Comparison of ENCODE assay signal across 10 cellular contexts in the genomic region with DNA sequence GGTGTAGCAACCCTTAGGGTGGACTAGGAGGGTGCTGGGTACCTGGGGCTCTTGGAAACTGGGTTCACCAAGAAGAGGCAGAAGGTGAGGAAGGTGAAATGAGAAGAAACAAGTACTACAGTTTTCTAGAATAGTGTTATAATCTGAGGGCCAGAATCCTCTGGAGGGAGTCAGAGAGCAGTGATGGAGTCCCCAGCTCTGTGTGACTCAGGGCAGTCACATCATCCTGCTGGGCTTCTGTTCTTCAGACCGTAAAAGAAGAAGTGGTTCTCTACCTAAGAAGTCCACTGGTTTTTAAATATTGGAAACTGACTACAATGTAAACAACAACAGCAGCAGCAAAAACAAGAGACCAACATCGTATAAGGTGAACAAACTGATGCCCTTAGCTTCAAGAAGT.
DNase-seq lines count a peak whose midpoint lies in the region; ATAC-seq, FAIRE-seq and TF ChIP-seq lines count a peak whose summit lies in the region.
"Had no signal": no experiment of that assay in that cellular context is flagged by ENCODE, and none has a peak within 500 bp of the region (broad histone marks: within the 10 kb centered on the region; RNA-seq: fewer than 3 reads in every experiment).

No MANE protein-coding gene starts in this region.

- CTCF ChIA-PET in RWPE1 (lab: Yijun Ruan, JAX): interaction anchor here (0.7 to 2.9 kb wide), 3 partner anchors 124 to 209 kb away, joined by 3 to 12 read pairs (median 4); no protein-coding TSS in a partner anchor

- TF ChIP-seq CTCF in AG10803 (conservative IDR thresholded peaks at IDR 0.05; ENCODE audit: low read length) (peak; percentile 43), RWPE1 (conservative IDR thresholded peaks at IDR 0.05; ENCODE audit: low read depth) (no peak), fibroblast of villous mesenchyme (IDR thresholded peaks at IDR 0.05; ENCODE audit: insufficient read depth, low read depth, low read length) (peak; percentile 41)

- peak; percentile 65 for FAIRE-seq in GM12891 (lab: Jason Lieb, UNC)
- FAIRE-seq: islet of Langerhans, TTC549 had no signal

- no peak overlapping the region for H3K27ac ChIP-seq in RWPE1

- DNase-seq in AG10803 (ENCODE audit: low read depth): no peak
- no peak for DNase-seq in GM12891 (ENCODE audit: insufficient read length, low spot score)
- DNase-seq in RWPE1 (ENCODE audit: low spot score): peak; percentile 45
- no peak for DNase-seq in fibroblast of villous mesenchyme (ENCODE audit: low read depth)
- DNase-seq in erythroblast (lab: John Stamatoyannopoulos, UW): no peak
- no peak for DNase-seq in NCI-H446 treated with DMSO at 0.1 percent for 48 hours (lab: John Stamatoyannopoulos, UW)
- no peak for DNase-seq in activated CD8-positive, alpha-beta memory T cell treated with anti-CD3 and anti-CD28 coated beads, Interleukin-2, amount 50 U/mL, for 48 hours

- POLR2A ChIA-PET in RWPE1 (lab: Yijun Ruan, JAX; ENCODE audit: low non-redundant PET): no interaction called here

- ATAC-seq in HG02938 (IDR thresholded peaks at IDR 0.05; ENCODE audit: unreplicated experiment): no peak

- no peak for TF ChIP-seq POLR2A in GM12891 (IDR thresholded peaks at IDR 0.05; ENCODE audit: low read depth, low read length)
- TF ChIP-seq POLR2A in erythroblast (IDR thresholded peaks at IDR 0.05; ENCODE audit: low read length): no peak

- no peak overlapping the region for H3K4me3 ChIP-seq in AG10803 (ENCODE audit: low read length)
- no peak overlapping the region for H3K4me3 ChIP-seq in fibroblast of villous mesenchyme (ENCODE audit: low read depth, low read length)

TF ChIP-seq in GM12891, 5 proteins besides CTCF, POLR2A, EP300 and RAD21:
- TF ChIP-seq POU2F2 (IDR thresholded peaks at IDR 0.05; ENCODE audit: low read depth, low read length): no peak
- no peak for TF ChIP-seq PAX5 (IDR thresholded peaks at IDR 0.05; ENCODE audit: insufficient read depth, low read length, severe bottlenecking)
- no peak for TF ChIP-seq TAF1 (IDR thresholded peaks at IDR 0.05; ENCODE audit: low read depth, low read length)
- no peak for TF ChIP-seq POLR2AphosphoS5 (IDR thresholded peaks at IDR 0.05; ENCODE audit: low read depth, low read length)
- TF ChIP-seq SPI1 (IDR thresholded peaks at IDR 0.05; ENCODE audit: low read depth, low read length): peak; percentile 75
